Comparison of ENCODE assay signal across 11 cellular contexts in the genomic region with DNA sequence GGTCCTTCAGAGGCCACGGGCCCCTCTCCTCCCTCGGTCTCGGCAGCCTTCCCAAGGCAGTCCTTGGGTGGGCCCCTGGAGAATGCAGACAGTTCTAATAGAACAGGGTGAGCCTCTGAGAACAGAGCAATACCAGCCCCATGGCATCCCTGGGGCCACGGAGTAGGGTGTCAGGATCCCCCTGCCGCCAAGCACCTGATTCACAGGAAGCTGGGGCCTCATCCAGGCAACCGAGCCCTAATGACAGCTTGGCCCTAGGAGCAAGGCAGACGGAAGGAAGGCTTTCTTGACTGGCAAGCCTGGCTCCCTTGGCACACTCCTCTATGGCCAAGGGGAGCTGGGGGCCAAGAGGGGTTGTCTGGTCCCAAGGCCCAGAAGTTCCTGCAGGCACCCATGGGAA. TPM values are rescaled to one million over a fixed set of nuclear protein-coding genes. Genes with fewer than 3 reads are reported as not detected.
DNase-seq lines count a peak whose midpoint lies in the region; ATAC-seq and TF ChIP-seq lines count a peak whose summit lies in the region.
"Had no signal": no experiment of that assay in that cellular context is flagged by ENCODE, and none has a peak within 500 bp of the region (broad histone marks: within the 10 kb centered on the region; RNA-seq: fewer than 3 reads in every experiment).

No MANE protein-coding gene starts in this region.

- 77% methylated on average over 7 of the region's 7 CpGs for WGBS in right cardiac atrium
- WGBS in spleen, 5 donors, result 51 to 71% (median 66%) methylated on average over 5 to 7 of the region's 7 CpGs

- DNase-seq in Caco-2, result no peak
- no peak for DNase-seq in SK-N-MC (ENCODE audit: low read depth, low spot score)
- DNase-seq in right cardiac atrium, result no peak
- no peak for DNase-seq in spleen
- no peak for DNase-seq in activated CD4-positive, alpha-beta T cell treated with anti-CD3 and anti-CD28 coated beads, Interleukin-2, amount 10 ng/mL, durations not matched to agents 24 days and 14 days
- no peak for DNase-seq in BE2C
- DNase-seq: activated gamma-delta T cell, DMS79 had no signal

- no peaks in the 10 kb centered on the region for H3K27me3 Mint-ChIP-seq in Caco-2 (ENCODE audit: insufficient read depth, unreplicated experiment)
- no peaks in the 10 kb centered on the region for H3K27me3 Mint-ChIP-seq in activated CD4-positive, alpha-beta T cell treated with anti-CD3 and anti-CD28 coated beads, Interleukin-2, amount 10 ng/mL, durations not matched to agents 24 days and 14 days

- H3K36me3 Mint-ChIP-seq in Caco-2 (ENCODE audit: insufficient read depth, unreplicated experiment), result peaks cover 30% of the 10 kb centered on the region
- H3K36me3 Mint-ChIP-seq in activated CD4-positive, alpha-beta T cell treated with anti-CD3 and anti-CD28 coated beads, Interleukin-2, amount 10 ng/mL, durations not matched to agents 24 days and 14 days (ENCODE audit: low read depth), result peaks cover 14% of the 10 kb centered on the region

- H3K4me3 ChIP-seq in Caco-2 (ENCODE audit: low read depth, low read length) (no peak overlapping the region), SK-N-MC (no peak overlapping the region), right cardiac atrium (ENCODE audit: low read length) (no peak overlapping the region), spleen (no peak overlapping the region), BE2C (ENCODE audit: low read depth, low read length) (no peak overlapping the region)
- H3K4me3 ChIP-seq: ovary had no signal

- H3K9me3 ChIP-seq in Caco-2 (no peaks in the 10 kb centered on the region), SK-N-MC (ENCODE audit: low read depth, low read length) (no peaks in the 10 kb centered on the region), right cardiac atrium (ENCODE audit: control insufficient read depth, low read length) (no peaks in the 10 kb centered on the region), spleen (no peaks in the 10 kb centered on the region), BE2C (no peaks in the 10 kb centered on the region)
- H3K9me3 ChIP-seq: ovary had no signal

- TF ChIP-seq POLR2A in spleen (IDR thresholded peaks at IDR 0.05), result no peak

- no peaks in the 10 kb centered on the region for H3K9me3 Mint-ChIP-seq in Caco-2 (ENCODE audit: unreplicated experiment)
- H3K9me3 Mint-ChIP-seq in activated CD4-positive, alpha-beta T cell treated with anti-CD3 and anti-CD28 coated beads, Interleukin-2, amount 10 ng/mL, durations not matched to agents 24 days and 14 days, result no peaks in the 10 kb centered on the region

- no peak overlapping the region for H3K9ac ChIP-seq in SK-N-MC (ENCODE audit: insufficient read length)

- H3K27me3 ChIP-seq in Caco-2 (replicated peaks; ENCODE audit: control insufficient read depth, insufficient read depth, low read length) (no peaks in the 10 kb centered on the region), right cardiac atrium (ENCODE audit: control insufficient read depth, insufficient read depth) (no peaks in the 10 kb centered on the region), spleen (replicated peaks in 1 of 7) (no peaks in the 10 kb centered on the region), BE2C (no peaks in the 10 kb centered on the region)
- H3K27me3 ChIP-seq: ovary had no signal

- intact Hi-C loops in Caco-2 (cut with micrococcal nuclease; ENCODE audit: unreplicated experiment) (no loop called here), right cardiac atrium (cut with DNase I) (loop anchor here in 3 of 4 donors (5.0 to 10.0 kb wide), 3 partner anchors 79 to 144 kb away; a partner anchor contains a TSS), spleen (cut with DNase I; ENCODE audit: low total_unique reads) (no loop called here)
- intact Hi-C loops in activated CD4-positive, alpha-beta T cell treated with anti-CD3 and anti-CD28 coated beads, Interleukin-2, amount 10 ng/mL, durations not matched to agents 24 days and 14 days (cut with micrococcal nuclease), result no loop called here

- peak overlapping the region; percentile 51; the same call in 1 of the 2 replicates for H3K27ac ChIP-seq in SK-N-MC
- H3K27ac ChIP-seq in right cardiac atrium (ENCODE audit: low read length), result peak overlapping the region; percentile 65
- peak overlapping the region; percentile 59 to 97 (median 77) for H3K27ac ChIP-seq in spleen

- no peak overlapping the region for H3K4me3 Mint-ChIP-seq in Caco-2 (ENCODE audit: unreplicated experiment)
- no peak overlapping the region for H3K4me3 Mint-ChIP-seq in activated CD4-positive, alpha-beta T cell treated with anti-CD3 and anti-CD28 coated beads, Interleukin-2, amount 10 ng/mL, durations not matched to agents 24 days and 14 days

- H3K4me1 Mint-ChIP-seq in Caco-2 (ENCODE audit: low read depth, unreplicated experiment), result peaks cover 9% of the 10 kb centered on the region
- peaks cover 22% of the 10 kb centered on the region for H3K4me1 Mint-ChIP-seq in activated CD4-positive, alpha-beta T cell treated with anti-CD3 and anti-CD28 coated beads, Interleukin-2, amount 10 ng/mL, durations not matched to agents 24 days and 14 days

- ATAC-seq in right cardiac atrium, result no peak
- no peak for ATAC-seq in GM19328 (IDR thresholded peaks at IDR 0.05; ENCODE audit: unreplicated experiment)
- ATAC-seq in HG02759 (IDR thresholded peaks at IDR 0.05; ENCODE audit: unreplicated experiment), result no peak

- CTCF ChIA-PET in Caco-2 (lab: Charles Lee), result no interaction called here

- no TSS peak for BruUV-seq in Caco-2 (replicated peaks; lab: Mats Ljungman, UMichigan)

- TF ChIP-seq CTCF in Caco-2 (IDR thresholded peaks at IDR 0.05; ENCODE audit: insufficient read depth in 1 of 2, low read depth in 1 of 2, low read length in 1 of 2, severe bottlenecking in 1 of 2, unreplicated experiment in 1 of 2) (no peak), spleen (IDR thresholded peaks at IDR 0.05 in 8 of 11, conservative IDR thresholded peaks at IDR 0.05 in 3 of 11) (no peak), BE2C (IDR thresholded peaks at IDR 0.05; ENCODE audit: low read depth, low read length) (no peak)

- peaks cover 18% of the 10 kb centered on the region for H3K4me1 ChIP-seq in Caco-2
- peaks cover 6% of the 10 kb centered on the region for H3K4me1 ChIP-seq in right cardiac atrium (ENCODE audit: control insufficient read depth, insufficient read depth, low read length)
- peaks cover 9 to 100% (median 60%) of the 10 kb centered on the region in 6 donors for H3K4me1 ChIP-seq in spleen
- peaks cover 12% of the 10 kb centered on the region for H3K4me1 ChIP-seq in BE2C

- POLR2A ChIA-PET in Caco-2 (lab: Charles Lee), result interaction anchor here (0.6 kb wide), 1 partner anchor 82 kb away, joined by 3 read pairs; no protein-coding TSS in a partner anchor

- H3K36me3 ChIP-seq in Caco-2 (ENCODE audit: control insufficient read depth, insufficient read depth, low read length) (no peaks in the 10 kb centered on the region; the same call in 1 of the 2 replicates), SK-N-MC (ENCODE audit: insufficient read depth, low read length) (no peaks in the 10 kb centered on the region; the same call in 1 of the 2 replicates), spleen (peaks cover 0 to 39% (median 10%) of the 10 kb centered on the region in 6 donors), BE2C (peaks cover 19% of the 10 kb centered on the region)
- H3K36me3 ChIP-seq: ovary had no signal

- H3K27ac Mint-ChIP-seq in Caco-2 (ENCODE audit: unreplicated experiment), result peak overlapping the region; percentile 42
- H3K27ac Mint-ChIP-seq in activated CD4-positive, alpha-beta T cell treated with anti-CD3 and anti-CD28 coated beads, Interleukin-2, amount 10 ng/mL, durations not matched to agents 24 days and 14 days, result no peak overlapping the region

RNA-seq across cellular contexts. Expression of a gene that starts 15.2 kb away (rescaled TPM):
- total RNA-seq in Caco-2 (2022) (75.8 and 77.2 TPM in 2 replicates), right cardiac atrium (100 to 1,000 TPM in 3 of 4 donors, 10 to 100 TPM in 1; 95.4 to 114 (median 105) TPM), spleen (10 to 100 TPM; 52.6 to 87.1 (median 64.6) TPM)
- polyA plus RNA-seq in right cardiac atrium (133 TPM), spleen (100 to 1,000 TPM in 1 of 3 donors, 10 to 100 TPM in 2; 70.5 to 105 (median 90.1) TPM)
- total RNA-seq in activated CD4-positive, alpha-beta T cell treated with anti-CD3 and anti-CD28 coated beads, Interleukin-2, amount 10 ng/mL, durations not matched to agents 24 days and 14 days, result 96.5 and 98.7 TPM in 2 replicates
- polyA plus RNA-seq in BE2C (2012; ENCODE audit: insufficient read depth, insufficient read length, low read depth), result 356 TPM

RNA-seq across cellular contexts. Expression of a gene that starts 40.6 kb away (rescaled TPM):
- total RNA-seq in Caco-2 (2022) (182 and 220 TPM in 2 replicates), right cardiac atrium (1 to 10 TPM; 4.7 to 9.0 (median 7.6) TPM), spleen (10 to 100 TPM; 19.4 to 42.0 (median 27.0) TPM)
- polyA plus RNA-seq in right cardiac atrium (3.8 TPM), spleen (1 to 10 TPM; 1.1 to 3.0 (median 1.5) TPM)
- total RNA-seq in activated CD4-positive, alpha-beta T cell treated with anti-CD3 and anti-CD28 coated beads, Interleukin-2, amount 10 ng/mL, durations not matched to agents 24 days and 14 days, result 25.4 and 26.3 TPM in 2 replicates
- 19.5 TPM for polyA plus RNA-seq in BE2C (2012; ENCODE audit: insufficient read depth, insufficient read length, low read depth)

Comparison
In these comparisons a context has a peak if more than half of its experiments do, and no peak if none do; other contexts are left out.
1. intact Hi-C loops: an anchor here in right cardiac atrium (5.0 to 10.0 kb wide); none called in Caco-2, spleen and activated CD4-positive, alpha-beta T cell treated with anti-CD3 and anti-CD28 coated beads, Interleukin-2, amount 10 ng/mL, durations not matched to agents 24 days and 14 days.